27 cellular contexts compared by ENCODE assay signal in the genomic region with DNA sequence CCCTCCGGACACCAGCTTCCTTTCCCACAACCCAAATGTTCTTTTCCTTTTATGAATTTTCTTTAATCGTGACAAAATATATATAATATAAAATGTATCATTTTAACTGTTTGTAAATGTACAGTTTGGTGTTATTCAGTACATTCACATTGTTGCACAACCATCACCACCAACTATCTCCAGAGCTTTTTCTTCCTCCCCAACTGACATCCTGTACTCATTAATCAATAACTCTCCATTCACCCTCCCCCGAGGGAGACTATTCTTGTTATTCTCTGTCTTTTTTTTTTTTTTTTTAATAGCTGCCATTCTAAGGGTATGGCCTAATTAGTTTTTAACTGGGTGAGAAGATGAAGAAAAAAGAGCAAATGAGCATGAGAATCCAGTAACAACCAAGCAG.
"Had no signal": no experiment of that assay in that cellular context is flagged by ENCODE, and none has a peak within 500 bp of the region (broad histone marks: within the 10 kb centered on the region; RNA-seq: fewer than 3 reads in every experiment).

No MANE protein-coding gene starts in this region.

- H3K9me3 ChIP-seq: esophagus squamous epithelium, gastroesophageal sphincter, mucosa of descending colon, neutrophil, pancreas, right atrium auricular region, sigmoid colon, stomach, thyroid gland had no signal

- ATAC-seq: effector memory CD8-positive, alpha-beta T cell; gastroesophageal sphincter; heart left ventricle; left lobe of liver; mucosa of descending colon; natural killer cell treated with Interleukin-12 subunit alpha and Interleukin-12 subunit beta and Interleukin-15 and Interleukin-18, amount 100 ng/mL, for 72 hours; pancreas; stimulated activated effector memory CD8-positive, alpha-beta T cell treated with anti-CD3 and anti-CD28 coated beads, Interleukin-12 subunit alpha, Interleukin-12 subunit beta, amount 100 ng/mL, for 72 hours had no signal

- H3K27me3 ChIP-seq: esophagus squamous epithelium, gastroesophageal sphincter, heart left ventricle, hepatocyte, neutrophil, pancreas, right atrium auricular region, sigmoid colon, stomach, thyroid gland had no signal

- FAIRE-seq: endometrium, kidney, pancreas had no signal

- H3K27ac ChIP-seq: esophagus squamous epithelium, gastroesophageal sphincter, heart left ventricle, hepatocyte, neutrophil, pancreas, right atrium auricular region, sigmoid colon, stomach, thyroid gland had no signal

- H3K79me2 ChIP-seq: hepatocyte had no signal

- DNase-seq: cortex of kidney; effector memory CD8-positive, alpha-beta T cell; erythroblast; esophagus squamous epithelium; foreskin fibroblast; heart left ventricle; kidney; mesenchymal stem cell; mucosa of descending colon; naive B cell; pancreas; sigmoid colon; stimulated activated CD4-positive, alpha-beta T cell treated with anti-CD3 and anti-CD28 coated beads, Interleukin-2, amount 100 ng/mL, for 24 hours; stimulated activated CD4-positive, alpha-beta T cell treated with anti-CD3 and anti-CD28 coated beads, Interleukin-4, amount 100 ng/mL, for 24 hours; stimulated activated naive CD4-positive, alpha-beta T cell treated with Interleukin-2 at 50 U/mL for 16 hours; stomach; thyroid gland; trophoblast cell had no signal

- H2AFZ ChIP-seq: hepatocyte had no signal

- H3K4me2 ChIP-seq: hepatocyte had no signal

- H3K36me3 ChIP-seq: esophagus squamous epithelium, gastroesophageal sphincter, heart left ventricle, neutrophil, pancreas, right atrium auricular region, sigmoid colon, stomach, thyroid gland had no signal

- H3K4me3 ChIP-seq: esophagus squamous epithelium, gastroesophageal sphincter, heart left ventricle, hepatocyte, lung, mucosa of descending colon, pancreas, right atrium auricular region, sigmoid colon, stomach, thyroid gland had no signal
